ENCODE assay signal across 6 cellular contexts in genomic region chr19:48713041-48713863, GRCh38. TPM values are rescaled to one million over a fixed set of nuclear protein-coding genes. Genes with fewer than 3 reads are reported as not detected.
DNase-seq lines count a peak whose midpoint lies in the region; ATAC-seq and TF ChIP-seq lines count a peak whose summit lies in the region.

No MANE protein-coding gene starts in this region.

- H3K36me3 ChIP-seq in iPS-18a (ENCODE audit: control insufficient read depth, low read depth, low read length), result no peaks in the 10 kb centered on the region

- no peaks in the 10 kb centered on the region for H3K27me3 ChIP-seq in iPS-18a (ENCODE audit: control insufficient read depth, insufficient read depth, low read length)

- DNase-seq in GM12864 (ENCODE audit: low read depth) (no peak), SK-MEL-5 (ENCODE audit: low read depth, low spot score) (peak; percentile 47), putamen (ENCODE audit: low spot score) (no peak), UCSD-AML1 (lab: John Stamatoyannopoulos, UW; ENCODE audit: unreplicated experiment) (no peak)

- H3K9ac ChIP-seq in iPS-18a (ENCODE audit: low read length), result peak overlapping the region; percentile 33

- TF ChIP-seq CTCF in GM12864 (IDR thresholded peaks at IDR 0.05; ENCODE audit: low read depth, low read length, missing control alignments), result peak; percentile 37

- H3K9me3 ChIP-seq in iPS-18a (ENCODE audit: control insufficient read depth, low read depth, low read length), result no peaks in the 10 kb centered on the region

- no peak overlapping the region for H3K27ac ChIP-seq in iPS-18a (ENCODE audit: low read length)

- peaks cover 19% of the 10 kb centered on the region for H3K4me1 ChIP-seq in iPS-18a (ENCODE audit: control insufficient read depth, low read depth, low read length)

- in situ Hi-C loops in SK-MEL-5 (cut with HindIII; ENCODE audit: low pct_unique_long_range_greater_than_20kb, low sequenced_read_pairs), result no loop called here

- ATAC-seq in GM21360 (IDR thresholded peaks at IDR 0.05; ENCODE audit: unreplicated experiment), result no peak

- H3K4me3 ChIP-seq in GM12864 (ENCODE audit: low read depth, low read length) (peak overlapping the region; percentile 68), iPS-18a (ENCODE audit: low read length) (peak overlapping the region; percentile 87)

RNA-seq across cellular contexts. Expression of gene MAMSTR, which starts 6.3 kb away (rescaled TPM):
- 0.35 and 0.50 TPM in 2 replicates for total RNA-seq in SK-MEL-5 (2014; rRNA removed; shearing (Covaris generic))
- 0.14 and 0.30 TPM in 2 replicates for polyA plus RNA-seq in SK-MEL-5 (2015; cell fraction: cytosol; rRNA removed)
- polyA plus RNA-seq in SK-MEL-5 (2015; cell fraction: nucleus; rRNA removed), result 0.26 and 2.0 TPM in 2 replicates

RNA-seq across cellular contexts. Expression of gene FUT2, which starts 17.5 kb away (rescaled TPM):
- total RNA-seq in SK-MEL-5 (2014; rRNA removed; shearing (Covaris generic)), result not detected in 2 replicates
- polyA plus RNA-seq in SK-MEL-5 (2015; cell fraction: cytosol; rRNA removed), result not detected in 2 replicates
- not detected in 2 replicates for polyA plus RNA-seq in SK-MEL-5 (2015; cell fraction: nucleus; rRNA removed)

RNA-seq across cellular contexts. Expression of gene RASIP1, which starts 27.2 kb away (rescaled TPM):
- 0.71 and 1.2 TPM in 2 replicates for total RNA-seq in SK-MEL-5 (2014; rRNA removed; shearing (Covaris generic))
- 0.23 and 1.1 TPM in 2 replicates for polyA plus RNA-seq in SK-MEL-5 (2015; cell fraction: cytosol; rRNA removed)
- polyA plus RNA-seq in SK-MEL-5 (2015; cell fraction: nucleus; rRNA removed), result 1.2 and 2.0 TPM in 2 replicates

RNA-seq across cellular contexts. Expression of gene IZUMO1, which starts 33.5 kb away (rescaled TPM):
- total RNA-seq in SK-MEL-5 (2014; rRNA removed; shearing (Covaris generic)), result not detected in 2 replicates
- polyA plus RNA-seq in SK-MEL-5 (2015; cell fraction: cytosol; rRNA removed), result not detected in 2 replicates
- polyA plus RNA-seq in SK-MEL-5 (2015; cell fraction: nucleus; rRNA removed), result not detected in 2 replicates

RNA-seq across cellular contexts. Expression of gene FUT1, which starts 39.2 kb away (rescaled TPM):
- 0.11 and 0.16 TPM in 2 replicates for total RNA-seq in SK-MEL-5 (2014; rRNA removed; shearing (Covaris generic))
- 0.11 and 0.21 TPM in 2 replicates for polyA plus RNA-seq in SK-MEL-5 (2015; cell fraction: cytosol; rRNA removed)
- polyA plus RNA-seq in SK-MEL-5 (2015; cell fraction: nucleus; rRNA removed), result 0.10 and 1.0 TPM in 2 replicates
